ENCODE assay signal across 15 cellular contexts in the genomic region with DNA sequence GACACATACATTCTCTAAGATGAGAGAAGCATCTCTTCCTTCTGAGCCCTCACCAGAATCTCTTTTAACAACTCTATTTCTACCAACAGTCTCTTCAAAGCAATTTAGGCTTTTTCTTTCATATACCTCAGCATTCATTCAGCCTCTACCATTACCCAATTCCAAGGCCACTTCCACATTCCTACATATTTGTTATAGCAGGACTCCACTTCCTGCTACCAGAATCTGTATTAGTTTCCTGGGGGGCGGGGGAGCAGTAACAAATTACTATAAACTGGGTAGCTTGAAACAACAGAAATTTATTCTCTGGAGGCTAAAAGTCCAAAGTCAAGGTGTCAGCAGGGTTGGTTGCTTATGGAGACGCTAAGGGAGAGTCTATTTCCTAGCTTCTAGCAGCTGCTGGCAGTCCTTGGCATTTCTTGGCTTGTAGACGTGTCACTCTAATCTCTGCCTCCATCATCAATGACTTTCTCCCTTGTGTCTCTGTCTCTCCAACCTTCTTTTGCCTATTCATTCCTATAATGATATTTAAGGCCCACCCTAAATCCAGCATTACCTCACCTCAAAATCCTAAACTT. TPM values are rescaled to one million over a fixed set of nuclear protein-coding genes. Genes with fewer than 3 reads are reported as not detected.
DNase-seq lines count a peak whose midpoint lies in the region; ATAC-seq and TF ChIP-seq lines count a peak whose summit lies in the region.
"Had no signal": no experiment of that assay in that cellular context is flagged by ENCODE, and none has a peak within 500 bp of the region (broad histone marks: within the 10 kb centered on the region; RNA-seq: fewer than 3 reads in every experiment).

No MANE protein-coding gene starts in this region.

- H3K36me3 ChIP-seq in HCT116 (ENCODE audit: control insufficient read depth in 1 of 2, insufficient read depth in 2 of 2, low read length in 2 of 2), result no peaks in the 10 kb centered on the region
- H3K36me3 ChIP-seq in hepatocyte (replicated peaks; ENCODE audit: insufficient read depth, low read depth), result no peaks in the 10 kb centered on the region
- H3K36me3 ChIP-seq in subcutaneous abdominal adipose tissue (ENCODE audit: control insufficient read depth in 5 of 5, insufficient read depth in 5 of 5, low read length in 5 of 5), result no peaks in the 10 kb centered on the region

- ATAC-seq in HCT116, result no peak; the same call in 1 of the 2 replicates
- ATAC-seq: activated T-cell treated with anti-CD3 and anti-CD28 coated beads, Interleukin-2, amount 50 U/mL, for 4 hours had no signal

- no peak for TF ChIP-seq POLR2A in HCT116 (IDR thresholded peaks at IDR 0.05; ENCODE audit: borderline replicate concordance, extremely low read depth, insufficient read depth, insufficient read length)

- H3K27ac ChIP-seq in HCT116 (ENCODE audit: low read depth, low read length) (no peak overlapping the region), hepatocyte (peak overlapping the region; percentile 77), subcutaneous abdominal adipose tissue (ENCODE audit: low read depth, low read length) (peak overlapping the region; percentile 61)

- WGBS in hepatocyte (ENCODE audit: low lambda C conversion rate, missing lambda C conversion rate), result 90% methylated on average over 3 of the region's 3 CpGs

- no peaks in the 10 kb centered on the region for H3K9me3 ChIP-seq in HCT116 (ENCODE audit: control insufficient read depth in 1 of 2, insufficient read depth in 1 of 2, low read depth in 1 of 2, low read length in 2 of 2)
- no peaks in the 10 kb centered on the region for H3K9me3 ChIP-seq in hepatocyte (ENCODE audit: low read depth)
- H3K9me3 ChIP-seq in subcutaneous abdominal adipose tissue (ENCODE audit: control insufficient read depth in 5 of 5, low read length in 5 of 5), result no peaks in the 10 kb centered on the region

- intact Hi-C loops in HCT116 (cut with micrococcal nuclease), result no loop called here
- intact Hi-C loops in posterior cingulate gyrus (cut with DNase I), result no loop called here

- POLR2A ChIA-PET in HCT116 (lab: Charles Lee), result no interaction called here

- H3K79me2 ChIP-seq in HCT116 (ENCODE audit: insufficient read depth, low read length) (no peaks in the 10 kb centered on the region), hepatocyte (no peaks in the 10 kb centered on the region)

- DNase-seq in HCT116 (ENCODE audit: low read depth, low spot score) (no peak), astrocyte of the spinal cord (ENCODE audit: low read depth, low spot score) (peak; percentile 10), hepatocyte (ENCODE audit: low spot score) (no peak), posterior cingulate gyrus (no peak), HuH-7 (ENCODE audit: low spot score) (no peak), amygdala (lab: John Stamatoyannopoulos, UW) (no peak)
- no peak for DNase-seq in activated CD4-positive, alpha-beta T cell treated with anti-CD3 and anti-CD28 coated beads for 1 hour
- DNase-seq: activated CD4-positive, CD25-positive, alpha-beta regulatory T cell; activated T-cell treated with anti-CD3 and anti-CD28 coated beads, Interleukin-2, amount 50 U/mL, for 4 hours; effector CD8-positive, alpha-beta T cell; Karpas-422; NCI-H1930; nephron progenitor cell had no signal

- H3K9ac ChIP-seq in HCT116 (ENCODE audit: low read length) (no peak overlapping the region), subcutaneous abdominal adipose tissue (ENCODE audit: low read length in 5 of 5) (peak overlapping the region in 1 of 5 donors; percentile 28)

- no peak for TF ChIP-seq RAD21 in HCT116 (IDR thresholded peaks at IDR 0.05; ENCODE audit: low read depth)

- CTCF ChIA-PET in HCT116 (lab: Charles Lee), result interaction anchor here (1.3 kb wide), 1 partner anchor 44 kb away, joined by 4 read pairs; no protein-coding TSS in a partner anchor

- H3K4me2 ChIP-seq in HCT116 (ENCODE audit: low read length) (peak overlapping the region; percentile 67), hepatocyte (no peak overlapping the region)

- no peaks in the 10 kb centered on the region for H3K27me3 ChIP-seq in HCT116 (ENCODE audit: insufficient read depth, low read length)
- no peaks in the 10 kb centered on the region for H3K27me3 ChIP-seq in hepatocyte
- no peaks in the 10 kb centered on the region for H3K27me3 ChIP-seq in subcutaneous abdominal adipose tissue (ENCODE audit: control insufficient read depth in 5 of 5, insufficient read depth in 4 of 5, low read length in 5 of 5)

- TF ChIP-seq CTCF in HCT116 (IDR thresholded peaks at IDR 0.05 in 2 of 3, conservative IDR thresholded peaks at IDR 0.05 in 1 of 3; ENCODE audit: borderline replicate concordance in 1 of 3, insufficient read depth in 1 of 3, low read depth in 2 of 3, low read length in 2 of 3) (no peak), astrocyte of the spinal cord (IDR thresholded peaks at IDR 0.05; ENCODE audit: low read depth, low read length) (no peak), hepatocyte (IDR thresholded peaks at IDR 0.05; ENCODE audit: poor library complexity) (no peak)

- H2AFZ ChIP-seq in HCT116 (ENCODE audit: low read depth, low read length, poor library complexity, severe bottlenecking), result peak overlapping the region; percentile 95
- H2AFZ ChIP-seq in hepatocyte, result no peak overlapping the region

- in situ Hi-C loops in astrocyte of the spinal cord (cut with HindIII; ENCODE audit: low sequenced_read_pairs), result no loop called here

- H3K9me2 ChIP-seq in HCT116 (ENCODE audit: insufficient read depth) (no peaks in the 10 kb centered on the region), hepatocyte (replicated peaks; ENCODE audit: insufficient read depth) (no peaks in the 10 kb centered on the region)

- H3K4me3 ChIP-seq in HCT116 (replicated peaks in 1 of 2; ENCODE audit: low read depth in 1 of 2, low read length in 2 of 2) (no peak overlapping the region), astrocyte of the spinal cord (ENCODE audit: low read depth, low read length) (no peak overlapping the region), hepatocyte (no peak overlapping the region), subcutaneous abdominal adipose tissue (ENCODE audit: low read depth in 1 of 5, low read length in 5 of 5) (no peak overlapping the region)

- H4K20me1 ChIP-seq in HCT116 (ENCODE audit: insufficient read depth), result no peaks in the 10 kb centered on the region
- no peaks in the 10 kb centered on the region for H4K20me1 ChIP-seq in hepatocyte (ENCODE audit: insufficient read depth, poor library complexity, severe bottlenecking)

- peaks cover 5 to 16% of the 10 kb centered on the region in 2 experiments for H3K4me1 ChIP-seq in HCT116 (ENCODE audit: control insufficient read depth in 1 of 2, insufficient read depth in 2 of 2, low read length in 2 of 2)
- peaks cover 3% of the 10 kb centered on the region for H3K4me1 ChIP-seq in hepatocyte (ENCODE audit: insufficient read depth)
- peaks cover 0 to 19% (median 8%) of the 10 kb centered on the region in 5 donors for H3K4me1 ChIP-seq in subcutaneous abdominal adipose tissue (ENCODE audit: control insufficient read depth in 5 of 5, insufficient read depth in 5 of 5, low read length in 5 of 5)

- BruUV-seq in HCT116 (replicated peaks; lab: Mats Ljungman, UMichigan), result no TSS peak

- RAD21 ChIA-PET in HCT116 (lab: Charles Lee; ENCODE audit: low non-redundant PET in 1 of 2, low total read pairs in 2 of 2, uncharacterized antibody in 2 of 2, unreplicated experiment in 2 of 2), result no interaction called here

TF ChIP-seq in HCT116, 20 proteins besides CTCF, POLR2A, EP300 and RAD21:
- TF ChIP-seq EZH2 (IDR thresholded peaks at IDR 0.05), result no peak
- TF ChIP-seq JUND (IDR thresholded peaks at IDR 0.05), result no peak
- no peak for TF ChIP-seq CEBPB (IDR thresholded peaks at IDR 0.05; ENCODE audit: low read depth)
- TF ChIP-seq, protein P1, sequence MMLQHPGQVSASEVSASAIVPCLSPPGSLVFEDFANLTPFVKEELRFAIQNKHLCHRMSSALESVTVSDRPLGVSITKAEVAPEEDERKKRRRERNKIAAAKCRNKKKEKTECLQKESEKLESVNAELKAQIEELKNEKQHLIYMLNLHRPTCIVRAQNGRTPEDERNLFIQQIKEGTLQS (IDR thresholded peaks at IDR 0.05), result no peak
- TF ChIP-seq, protein P2, sequence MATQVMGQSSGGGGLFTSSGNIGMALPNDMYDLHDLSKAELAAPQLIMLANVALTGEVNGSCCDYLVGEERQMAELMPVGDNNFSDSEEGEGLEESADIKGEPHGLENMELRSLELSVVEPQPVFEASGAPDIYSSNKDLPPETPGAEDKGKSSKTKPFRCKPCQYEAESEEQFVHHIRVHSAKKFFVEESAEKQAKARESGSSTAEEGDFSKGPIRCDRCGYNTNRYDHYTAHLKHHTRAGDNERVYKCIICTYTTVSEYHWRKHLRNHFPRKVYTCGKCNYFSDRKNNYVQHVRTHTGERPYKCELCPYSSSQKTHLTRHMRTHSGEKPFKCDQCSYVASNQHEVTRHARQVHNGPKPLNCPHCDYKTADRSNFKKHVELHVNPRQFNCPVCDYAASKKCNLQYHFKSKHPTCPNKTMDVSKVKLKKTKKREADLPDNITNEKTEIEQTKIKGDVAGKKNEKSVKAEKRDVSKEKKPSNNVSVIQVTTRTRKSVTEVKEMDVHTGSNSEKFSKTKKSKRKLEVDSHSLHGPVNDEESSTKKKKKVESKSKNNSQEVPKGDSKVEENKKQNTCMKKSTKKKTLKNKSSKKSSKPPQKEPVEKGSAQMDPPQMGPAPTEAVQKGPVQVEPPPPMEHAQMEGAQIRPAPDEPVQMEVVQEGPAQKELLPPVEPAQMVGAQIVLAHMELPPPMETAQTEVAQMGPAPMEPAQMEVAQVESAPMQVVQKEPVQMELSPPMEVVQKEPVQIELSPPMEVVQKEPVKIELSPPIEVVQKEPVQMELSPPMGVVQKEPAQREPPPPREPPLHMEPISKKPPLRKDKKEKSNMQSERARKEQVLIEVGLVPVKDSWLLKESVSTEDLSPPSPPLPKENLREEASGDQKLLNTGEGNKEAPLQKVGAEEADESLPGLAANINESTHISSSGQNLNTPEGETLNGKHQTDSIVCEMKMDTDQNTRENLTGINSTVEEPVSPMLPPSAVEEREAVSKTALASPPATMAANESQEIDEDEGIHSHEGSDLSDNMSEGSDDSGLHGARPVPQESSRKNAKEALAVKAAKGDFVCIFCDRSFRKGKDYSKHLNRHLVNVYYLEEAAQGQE (IDR thresholded peaks at IDR 0.05; ENCODE audit: low read depth), result no peak
- TF ChIP-seq TCF7L2 (IDR thresholded peaks at IDR 0.05; ENCODE audit: borderline replicate concordance, extremely low read depth, insufficient read depth, insufficient read length), result no peak
- no peak for TF ChIP-seq SRF (IDR thresholded peaks at IDR 0.05; ENCODE audit: low read depth)
- TF ChIP-seq SIN3A (IDR thresholded peaks at IDR 0.05; ENCODE audit: low read depth), result no peak
- TF ChIP-seq ZNF274 (IDR thresholded peaks at IDR 0.05; ENCODE audit: low read depth, low read length), result no peak
- no peak for TF ChIP-seq YY1 (IDR thresholded peaks at IDR 0.05; ENCODE audit: extremely low read depth, insufficient replicate concordance, low read depth, low read length)
- TF ChIP-seq POLR2AphosphoS5 (IDR thresholded peaks at IDR 0.05; ENCODE audit: low read depth, low read length), result no peak
- TF ChIP-seq CBX3 (IDR thresholded peaks at IDR 0.05; ENCODE audit: low read depth), result no peak
- no peak for TF ChIP-seq SP1 (IDR thresholded peaks at IDR 0.05; ENCODE audit: low read depth)

RNA-seq across cellular contexts. Expression of a gene that starts 7.4 kb away (rescaled TPM):
- total RNA-seq in HCT116 (2021; ENCODE audit: unreplicated experiment) (not detected), hepatocyte (not detected in 2 replicates)
- polyA plus RNA-seq in HCT116 (2012), result not detected in 2 replicates
- not detected in 2 replicates for polyA plus RNA-seq in hepatocyte
- total RNA-seq: activated T-cell treated with anti-CD3 and anti-CD28 coated beads, Interleukin-2, amount 50 U/mL, for 4 hours; skeletal muscle tissue had no signal
